Comparison of ENCODE assay signal across 8 cellular contexts in the genomic region with DNA sequence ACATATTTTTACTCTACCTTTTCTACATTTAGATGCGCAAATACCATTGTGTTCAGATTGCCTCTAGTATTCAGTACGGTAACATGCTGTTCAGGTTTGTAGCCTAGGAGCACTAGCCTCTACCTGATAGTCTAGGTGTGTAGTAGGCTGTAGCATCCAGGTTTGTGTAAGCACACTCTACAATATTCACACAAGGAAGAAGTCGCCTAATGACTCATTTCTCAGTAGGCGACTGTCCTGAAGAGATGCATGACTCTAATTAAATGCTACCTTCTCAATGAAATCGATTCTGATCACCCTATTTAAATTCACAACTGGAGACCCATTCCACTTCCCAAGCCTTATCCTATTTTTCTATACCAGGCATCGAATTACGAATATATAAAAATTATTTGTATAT. TPM values are rescaled to one million over a fixed set of nuclear protein-coding genes. Genes with fewer than 3 reads are reported as not detected.
A peak's percentile ranks its signal among the peaks of the same experiment; 100 is the strongest.
DNase-seq lines count a peak whose midpoint lies in the region; ATAC-seq and TF ChIP-seq lines count a peak whose summit lies in the region.

No MANE protein-coding gene starts in this region.

- no peaks in the 10 kb centered on the region for H3K9me3 Mint-ChIP-seq in T-helper 2 cell treated with Interferon-gamma antibody and Interleukin-4, amounts not matched to agents 5 μg/mL and 100 μg/mL, for 36 hours

- no peaks in the 10 kb centered on the region for H3K27me3 ChIP-seq in stomach
- no peaks in the 10 kb centered on the region for H3K27me3 ChIP-seq in adrenal gland

- no peaks in the 10 kb centered on the region for H3K36me3 ChIP-seq in stomach
- no peaks in the 10 kb centered on the region for H3K36me3 ChIP-seq in adrenal gland (replicated peaks in 1 of 2)

- ATAC-seq in GM19463 (IDR thresholded peaks at IDR 0.05; ENCODE audit: unreplicated experiment): no peak
- no peak for ATAC-seq in HG02981 (IDR thresholded peaks at IDR 0.05; ENCODE audit: unreplicated experiment)

- peaks cover 3% of the 10 kb centered on the region for H3K27me3 Mint-ChIP-seq in T-helper 2 cell treated with Interferon-gamma antibody and Interleukin-4, amounts not matched to agents 5 μg/mL and 100 μg/mL, for 36 hours (ENCODE audit: low read depth)

- H3K27ac ChIP-seq in stomach: peak overlapping the region in 3 of 5 donors; percentile 97 to 98 (median 98)
- peak overlapping the region in 1 of 5 donors; percentile 93 for H3K27ac ChIP-seq in adrenal gland

- H3K4me3 ChIP-seq in WI38 (ENCODE audit: low read depth, low read length) (peak overlapping the region; percentile 67), iPS-11a (ENCODE audit: low read depth, low read length) (peak overlapping the region; percentile 61), stomach (peak overlapping the region; percentile 88 to 97 (median 90)), adrenal gland (peak overlapping the region in 1 of 4 donors; percentile 98)

- peaks cover 35% of the 10 kb centered on the region for H3K4me1 Mint-ChIP-seq in T-helper 2 cell treated with Interferon-gamma antibody and Interleukin-4, amounts not matched to agents 5 μg/mL and 100 μg/mL, for 36 hours (ENCODE audit: low read depth)

- WGBS in stomach, 5 donors: 30 to 45% (median 40%) methylated on average over 7 of the region's 7 CpGs
- 53 to 60% (median 54%) methylated on average over 7 of the region's 7 CpGs for WGBS in adrenal gland, 4 donors

- H3K4me1 ChIP-seq in stomach: peaks cover 10 to 44% (median 41%) of the 10 kb centered on the region in 4 donors
- H3K4me1 ChIP-seq in adrenal gland (replicated peaks in 1 of 2): peaks cover 20 to 42% of the 10 kb centered on the region in 2 donors

- intact Hi-C loops in stomach (cut with DNase I; ENCODE audit: low total_unique reads) (no loop called here), adrenal gland (cut with DNase I) (no loop called here)

- no peaks in the 10 kb centered on the region for H3K9me3 ChIP-seq in stomach
- H3K9me3 ChIP-seq in adrenal gland (replicated peaks in 1 of 3): no peaks in the 10 kb centered on the region

- TF ChIP-seq POLR2A in stomach (IDR thresholded peaks at IDR 0.05) (no peak), adrenal gland (IDR thresholded peaks at IDR 0.05) (no peak)

- no peak for DNase-seq in T-helper 2 cell treated with Interferon-gamma antibody and Interleukin-4, amounts not matched to agents 5 μg/mL and 100 μg/mL, for 36 hours (ENCODE audit: low spot score)
- DNase-seq in T-helper 2 cell: no peak
- no peak for DNase-seq in stomach
- no peak for DNase-seq in adrenal gland

- H3K27ac Mint-ChIP-seq in T-helper 2 cell treated with Interferon-gamma antibody and Interleukin-4, amounts not matched to agents 5 μg/mL and 100 μg/mL, for 36 hours: peak overlapping the region; percentile 71

- H3K4me3 Mint-ChIP-seq in T-helper 2 cell treated with Interferon-gamma antibody and Interleukin-4, amounts not matched to agents 5 μg/mL and 100 μg/mL, for 36 hours: peak overlapping the region; percentile 89

- H3K36me3 Mint-ChIP-seq in T-helper 2 cell treated with Interferon-gamma antibody and Interleukin-4, amounts not matched to agents 5 μg/mL and 100 μg/mL, for 36 hours (ENCODE audit: low read depth): peaks cover 11% of the 10 kb centered on the region

- TF ChIP-seq CTCF in WI38 (IDR thresholded peaks at IDR 0.05; ENCODE audit: low read depth, low read length) (no peak), stomach (IDR thresholded peaks at IDR 0.05) (no peak), adrenal gland (IDR thresholded peaks at IDR 0.05) (no peak)

- TF ChIP-seq EP300 in stomach (IDR thresholded peaks at IDR 0.05): no peak

RNA-seq across cellular contexts. Expression of gene MCUR1, which starts 1.3 kb away (rescaled TPM):
- 10 to 100 TPM in 2 of 5 donors, 1 to 10 TPM in 3; 2.3 to 11.9 (median 5.5) TPM for total RNA-seq in stomach
- 10 to 100 TPM in 2 of 3 donors, 1 to 10 TPM in 1; 7.5 to 16.4 (median 16.4) TPM for polyA plus RNA-seq in stomach
- 10 to 100 TPM in 6 of 8 donors, 1 to 10 TPM in 2; 7.0 to 18.1 (median 12.8) TPM for total RNA-seq in adrenal gland
- 10 to 100 TPM; 15.5 to 24.5 (median 20.9) TPM for polyA plus RNA-seq in adrenal gland
